23 cellular contexts compared by ENCODE assay signal in genomic region chr5:154047324-154047723, GRCh38. TPM values are rescaled to one million over a fixed set of nuclear protein-coding genes. Genes with fewer than 3 reads are reported as not detected.
DNase-seq lines count a peak whose midpoint lies in the region; ATAC-seq and TF ChIP-seq lines count a peak whose summit lies in the region.
"Had no signal": no experiment of that assay in that cellular context is flagged by ENCODE, and none has a peak within 500 bp of the region (broad histone marks: within the 10 kb centered on the region; RNA-seq: fewer than 3 reads in every experiment).

No MANE protein-coding gene starts in this region.

- peak overlapping the region; percentile 16 to 37 for H3K4me3 Mint-ChIP-seq in stimulated activated naive CD8-positive, alpha-beta T cell treated with anti-CD3 and anti-CD28 coated beads, Interleukin-15, amount 100 ng/mL, for 72 hours
- H3K4me3 Mint-ChIP-seq in activated naive CD8-positive, alpha-beta T cell treated with anti-CD3 and anti-CD28 coated beads for 36 hours, result no peak overlapping the region
- H3K4me3 Mint-ChIP-seq in HFFc6, result no peak overlapping the region
- H3K4me3 Mint-ChIP-seq: activated CD4-positive, alpha-beta T cell treated with anti-CD3 and anti-CD28 coated beads, Interleukin-2, amount 10 ng/mL, durations not matched to agents 7 days and 5 days; neural crest cell had no signal

- H3K27me3 Mint-ChIP-seq in stimulated activated naive CD8-positive, alpha-beta T cell treated with anti-CD3 and anti-CD28 coated beads, Interleukin-15, amount 100 ng/mL, for 72 hours, result no peaks in the 10 kb centered on the region
- H3K27me3 Mint-ChIP-seq in activated naive CD8-positive, alpha-beta T cell treated with anti-CD3 and anti-CD28 coated beads for 36 hours, result no peaks in the 10 kb centered on the region
- H3K27me3 Mint-ChIP-seq in HFFc6 (ENCODE audit: insufficient read depth), result no peaks in the 10 kb centered on the region
- H3K27me3 Mint-ChIP-seq: activated CD4-positive, alpha-beta T cell treated with anti-CD3 and anti-CD28 coated beads, Interleukin-2, amount 10 ng/mL, durations not matched to agents 7 days and 5 days; T-cell had no signal

- H3K27ac Mint-ChIP-seq in stimulated activated naive CD8-positive, alpha-beta T cell treated with anti-CD3 and anti-CD28 coated beads, Interleukin-15, amount 100 ng/mL, for 72 hours, result peak overlapping the region in 1 of 2 donors; percentile 74
- peak overlapping the region; percentile 34 for H3K27ac Mint-ChIP-seq in activated naive CD8-positive, alpha-beta T cell treated with anti-CD3 and anti-CD28 coated beads for 36 hours
- H3K27ac Mint-ChIP-seq in HFFc6, result no peak overlapping the region

- H3K4me1 Mint-ChIP-seq in stimulated activated naive CD8-positive, alpha-beta T cell treated with anti-CD3 and anti-CD28 coated beads, Interleukin-15, amount 100 ng/mL, for 72 hours, result peaks cover 47% of the 10 kb centered on the region
- peaks cover 34% of the 10 kb centered on the region for H3K4me1 Mint-ChIP-seq in activated naive CD8-positive, alpha-beta T cell treated with anti-CD3 and anti-CD28 coated beads for 36 hours
- peaks cover 21% of the 10 kb centered on the region; the same call in 1 of the 2 replicates for H3K4me1 Mint-ChIP-seq in HFFc6 (ENCODE audit: low read depth)

- peaks cover 41% of the 10 kb centered on the region for H3K36me3 Mint-ChIP-seq in activated naive CD8-positive, alpha-beta T cell treated with anti-CD3 and anti-CD28 coated beads for 36 hours
- peaks cover 12% of the 10 kb centered on the region for H3K36me3 Mint-ChIP-seq in HFFc6 (ENCODE audit: low read depth)

- TF ChIP-seq CTCF in HFFc6 (IDR thresholded peaks at IDR 0.05), result no peak

- intact Hi-C loops in left colon (cut with DNase I, micrococcal nuclease), result no loop called here

- no peaks in the 10 kb centered on the region for H3K9me3 Mint-ChIP-seq in stimulated activated naive CD8-positive, alpha-beta T cell treated with anti-CD3 and anti-CD28 coated beads, Interleukin-15, amount 100 ng/mL, for 72 hours
- no peaks in the 10 kb centered on the region for H3K9me3 Mint-ChIP-seq in activated naive CD8-positive, alpha-beta T cell treated with anti-CD3 and anti-CD28 coated beads for 36 hours
- H3K9me3 Mint-ChIP-seq in HFFc6, result no peaks in the 10 kb centered on the region
- H3K9me3 Mint-ChIP-seq: activated CD4-positive, alpha-beta T cell treated with anti-CD3 and anti-CD28 coated beads, Interleukin-2, amount 10 ng/mL, durations not matched to agents 7 days and 5 days; activated naive CD4-positive, alpha-beta T cell treated with anti-CD3 and anti-CD28 coated beads, Interleukin-2, amount 50 U/mL, for 72 hours; neural crest cell; T-cell had no signal

- peak; percentile 26 for ATAC-seq in stimulated activated naive CD8-positive, alpha-beta T cell treated with anti-CD3 and anti-CD28 coated beads, Interleukin-15, amount 100 ng/mL, for 72 hours
- no peak for ATAC-seq in stimulated activated naive CD8-positive, alpha-beta T cell treated with anti-CD3 and anti-CD28 coated beads, Interleukin-15, Interleukin-2, amounts not matched to agents 100 U/mL and 50 U/mL, for 24 hours
- ATAC-seq in HG02852 (IDR thresholded peaks at IDR 0.05; ENCODE audit: unreplicated experiment) (peak; percentile 66), GM19397 (IDR thresholded peaks at IDR 0.05; ENCODE audit: unreplicated experiment) (no peak), left colon (no peak)
- ATAC-seq: activated naive CD4-positive, alpha-beta T cell treated with anti-CD3 and anti-CD28 coated beads, Interleukin-2, amount 50 U/mL, for 72 hours; body of pancreas; Panc1; T-cell had no signal

- DNase-seq in stimulated activated naive CD8-positive, alpha-beta T cell treated with anti-CD3 and anti-CD28 coated beads, Interleukin-15, amount 100 ng/mL, for 72 hours, result no peak
- DNase-seq in stimulated activated naive CD8-positive, alpha-beta T cell treated with anti-CD3 and anti-CD28 coated beads, Interleukin-15, Interleukin-2, amounts not matched to agents 100 U/mL and 50 U/mL, for 24 hours, result no peak
- no peak for DNase-seq in activated naive CD8-positive, alpha-beta T cell treated with anti-CD3 and anti-CD28 coated beads for 36 hours
- DNase-seq in left colon, result no peak
- no peak for DNase-seq in epidermal melanocyte (ENCODE audit: insufficient read length, low spot score)
- DNase-seq in HFFc6, result no peak
- DNase-seq: ACHN; activated CD4-positive, alpha-beta T cell treated with anti-CD3 and anti-CD28 coated beads, Interleukin-2, amount 10 ng/mL, durations not matched to agents 7 days and 5 days; body of pancreas; C1 segment of cervical spinal cord; effector memory CD4-positive, alpha-beta T cell; GOT3; NCI-H1048; NCI-H2081; NCI-H446; posterior cingulate gyrus; T-cell; thyroid gland had no signal

RNA-seq across cellular contexts. Expression of gene MFAP3, which starts 8.6 kb away (rescaled TPM):
- 10 to 100 TPM; 14.1 to 17.2 TPM for total RNA-seq in activated naive CD8-positive, alpha-beta T cell treated with anti-CD3 and anti-CD28 coated beads for 36 hours
- 10 to 100 TPM; 29.1 to 30.8 TPM for total RNA-seq in left colon
- total RNA-seq in HFFc6 (2021; fragmentation: NEBNext Ultra II Directional; extraction: Animal tissue kit (Norgen Biotek cat#: 25700)), result 10 to 100 TPM; 23.5 to 30.1 (median 27.3) TPM

RNA-seq across cellular contexts. Expression of gene FAM114A2, which starts 8.6 kb away (rescaled TPM):
- total RNA-seq in activated naive CD8-positive, alpha-beta T cell treated with anti-CD3 and anti-CD28 coated beads for 36 hours, result 10 to 100 TPM; 24.8 to 28.9 TPM
- 10 to 100 TPM; 13.2 to 21.4 TPM for total RNA-seq in left colon
- total RNA-seq in HFFc6 (2021; fragmentation: NEBNext Ultra II Directional; extraction: Animal tissue kit (Norgen Biotek cat#: 25700)), result 10 to 100 TPM; 30.3 to 35.8 (median 34.6) TPM

Comparison
In these comparisons a context has a peak if more than half of its experiments do, and no peak if none do; other contexts are left out.
1. ATAC-seq: peak in stimulated activated naive CD8-positive, alpha-beta T cell treated with anti-CD3 and anti-CD28 coated beads, Interleukin-15, amount 100 ng/mL, for 72 hours (single experiment) and HG02852 (single experiment); none in stimulated activated naive CD8-positive, alpha-beta T cell treated with anti-CD3 and anti-CD28 coated beads, Interleukin-15, Interleukin-2, amounts not matched to agents 100 U/mL and 50 U/mL, for 24 hours (single experiment), GM19397 (single experiment) and left colon (single experiment).
2. H3K4me3 Mint-ChIP-seq: peak in stimulated activated naive CD8-positive, alpha-beta T cell treated with anti-CD3 and anti-CD28 coated beads, Interleukin-15, amount 100 ng/mL, for 72 hours (2 of 2); none in activated naive CD8-positive, alpha-beta T cell treated with anti-CD3 and anti-CD28 coated beads for 36 hours (single experiment) and HFFc6 (single experiment).